Comparison of ENCODE assay signal across 20 cellular contexts in the genomic region with DNA sequence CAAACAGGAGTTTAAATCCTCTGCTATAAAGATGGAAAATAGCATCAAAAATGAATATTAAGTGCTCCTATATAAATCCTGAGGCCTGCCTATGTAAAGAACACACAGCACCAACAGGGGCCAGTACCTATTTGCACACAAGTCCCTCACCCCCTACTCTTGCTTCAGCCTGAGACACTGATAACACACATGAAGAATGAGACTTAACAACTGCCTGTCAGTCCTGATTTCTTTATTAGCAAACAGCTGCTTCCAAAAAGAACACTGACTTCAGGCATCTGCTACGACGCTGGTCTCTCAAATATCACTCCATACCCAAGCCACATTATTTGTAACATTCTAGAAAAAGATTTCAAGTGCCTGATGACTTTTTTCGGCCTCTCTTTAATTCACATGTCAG. TPM values are rescaled to one million over a fixed set of nuclear protein-coding genes. Genes with fewer than 3 reads are reported as not detected.
A peak's percentile ranks its signal among the peaks of the same experiment; 100 is the strongest.
DNase-seq lines count a peak whose midpoint lies in the region; ATAC-seq and TF ChIP-seq lines count a peak whose summit lies in the region.
"Had no signal": no experiment of that assay in that cellular context is flagged by ENCODE, and none has a peak within 500 bp of the region (broad histone marks: within the 10 kb centered on the region; RNA-seq: fewer than 3 reads in every experiment).

No MANE protein-coding gene starts in this region.

- intact Hi-C loops in body of pancreas (cut with DNase I): no loop called here

- H3K36me3 Mint-ChIP-seq in nephron progenitor cell (ENCODE audit: low read depth): peaks cover 31% of the 10 kb centered on the region
- no peaks in the 10 kb centered on the region for H3K36me3 Mint-ChIP-seq in activated T-cell treated with anti-CD3 and anti-CD28 coated beads, Interleukin-2, amount 50 U/mL, for 72 hours (ENCODE audit: insufficient read depth in 2 of 2)
- H3K36me3 Mint-ChIP-seq: natural killer cell treated with Interleukin-12 subunit alpha and Interleukin-12 subunit beta and Interleukin-15 and Interleukin-18, amount 100 ng/mL, for 72 hours had no signal

- 17 to 22% methylated on average over 3 of the region's 3 CpGs for WGBS in body of pancreas, 2 donors

- peak overlapping the region; percentile 56 to 85 (median 74) for H3K27ac ChIP-seq in body of pancreas

- no peaks in the 10 kb centered on the region for H3K27me3 ChIP-seq in body of pancreas
- H3K27me3 ChIP-seq: upper lobe of left lung had no signal

- no peaks in the 10 kb centered on the region for H3K36me3 ChIP-seq in body of pancreas (replicated peaks in 1 of 2; ENCODE audit: insufficient read depth in 1 of 2, low read depth in 2 of 2)
- H3K36me3 ChIP-seq: upper lobe of left lung had no signal

- H3K27me3 Mint-ChIP-seq in nephron progenitor cell (ENCODE audit: low read depth, poor library complexity): no peaks in the 10 kb centered on the region
- H3K27me3 Mint-ChIP-seq in activated T-cell treated with anti-CD3 and anti-CD28 coated beads, Interleukin-2, amount 50 U/mL, for 72 hours (ENCODE audit: low read depth): no peaks in the 10 kb centered on the region
- H3K27me3 Mint-ChIP-seq: activated CD4-positive, alpha-beta T cell treated with anti-CD3 and anti-CD28 coated beads, Interleukin-2, amount 10 ng/mL, durations not matched to agents 7 days and 5 days; natural killer cell treated with Interleukin-12 subunit alpha and Interleukin-12 subunit beta and Interleukin-15 and Interleukin-18, amount 100 ng/mL, for 72 hours; stimulated activated naive CD8-positive, alpha-beta T cell treated with anti-CD3 and anti-CD28 coated beads, Interleukin-15, Interleukin-2, amounts not matched to agents 100 ng/mL and 50 ng/mL, for 24 hours had no signal

- H3K27ac Mint-ChIP-seq in nephron progenitor cell: peak overlapping the region; percentile 63
- H3K27ac Mint-ChIP-seq in activated T-cell treated with anti-CD3 and anti-CD28 coated beads, Interleukin-2, amount 50 U/mL, for 72 hours: no peak overlapping the region
- H3K27ac Mint-ChIP-seq: activated CD4-positive, alpha-beta T cell treated with anti-CD3 and anti-CD28 coated beads, Interleukin-2, amount 10 ng/mL, durations not matched to agents 7 days and 5 days; natural killer cell treated with Interleukin-12 subunit alpha and Interleukin-12 subunit beta and Interleukin-15 and Interleukin-18, amount 100 ng/mL, for 72 hours; stimulated activated naive CD8-positive, alpha-beta T cell treated with anti-CD3 and anti-CD28 coated beads, Interleukin-15, Interleukin-2, amounts not matched to agents 100 ng/mL and 50 ng/mL, for 24 hours had no signal

- peaks cover 86% of the 10 kb centered on the region for H3K4me1 ChIP-seq in body of pancreas

- ATAC-seq in body of pancreas (no peak), HG02884 (IDR thresholded peaks at IDR 0.05; ENCODE audit: unreplicated experiment) (no peak)
- no peak for ATAC-seq in activated T-cell treated with anti-CD3 and anti-CD28 coated beads, Interleukin-2, amount 50 U/mL, for 72 hours (replicated peaks in 1 of 2)
- ATAC-seq: natural killer cell treated with Interleukin-12 subunit alpha and Interleukin-12 subunit beta and Interleukin-15 and Interleukin-18, amount 100 ng/mL, for 72 hours had no signal

- no peak overlapping the region for H3K4me3 Mint-ChIP-seq in nephron progenitor cell
- no peak overlapping the region for H3K4me3 Mint-ChIP-seq in activated T-cell treated with anti-CD3 and anti-CD28 coated beads, Interleukin-2, amount 50 U/mL, for 72 hours
- H3K4me3 Mint-ChIP-seq: activated CD4-positive, alpha-beta T cell treated with anti-CD3 and anti-CD28 coated beads, Interleukin-2, amount 10 ng/mL, durations not matched to agents 7 days and 5 days; natural killer cell treated with Interleukin-12 subunit alpha and Interleukin-12 subunit beta and Interleukin-15 and Interleukin-18, amount 100 ng/mL, for 72 hours; stimulated activated naive CD8-positive, alpha-beta T cell treated with anti-CD3 and anti-CD28 coated beads, Interleukin-15, Interleukin-2, amounts not matched to agents 100 ng/mL and 50 ng/mL, for 24 hours had no signal

- H3K9me3 Mint-ChIP-seq in nephron progenitor cell: peaks cover 7% of the 10 kb centered on the region
- H3K9me3 Mint-ChIP-seq in activated T-cell treated with anti-CD3 and anti-CD28 coated beads, Interleukin-2, amount 50 U/mL, for 72 hours: no peaks in the 10 kb centered on the region

- H3K4me3 ChIP-seq in body of pancreas: no peak overlapping the region
- H3K4me3 ChIP-seq: smooth muscle cell, upper lobe of left lung had no signal

- H3K4me1 Mint-ChIP-seq in nephron progenitor cell: peaks cover 65% of the 10 kb centered on the region
- no peaks in the 10 kb centered on the region for H3K4me1 Mint-ChIP-seq in activated T-cell treated with anti-CD3 and anti-CD28 coated beads, Interleukin-2, amount 50 U/mL, for 72 hours (ENCODE audit: low read depth)
- H3K4me1 Mint-ChIP-seq: activated CD4-positive, alpha-beta T cell treated with anti-CD3 and anti-CD28 coated beads, Interleukin-2, amount 10 ng/mL, durations not matched to agents 7 days and 5 days had no signal

- DNase-seq in DMS53 (lab: John Stamatoyannopoulos, UW): peak; percentile 53
- no peak for DNase-seq in DMS53 treated with DMSO at 0.1 percent for 48 hours (lab: John Stamatoyannopoulos, UW; ENCODE audit: unreplicated experiment)
- no peak for DNase-seq in body of pancreas
- no peak for DNase-seq in nephron progenitor cell
- DNase-seq in NCI-H2196 (lab: John Stamatoyannopoulos, UW; ENCODE audit: unreplicated experiment): no peak
- no peak for DNase-seq in activated T-cell treated with anti-CD3 and anti-CD28 coated beads, Interleukin-2, amount 50 U/mL, for 72 hours
- DNase-seq in activated effector memory CD4-positive, alpha-beta T cell treated with anti-CD3 and anti-CD28 coated beads, Interleukin-2, amount 50 U/mL, for 16 hours: no peak
- DNase-seq: activated CD4-positive, alpha-beta T cell treated with anti-CD3 and anti-CD28 coated beads, Interleukin-2, amount 10 ng/mL, durations not matched to agents 7 days and 5 days; activated CD8-positive, alpha-beta memory T cell treated with anti-CD3 and anti-CD28 coated beads, Interleukin-2, amount 50 U/mL, for 48 hours; activated effector memory CD4-positive, alpha-beta T cell treated with Interleukin-2 at 50 U/mL for 16 hours; mammary epithelial cell; NCI-H2171; SHP77 treated with DMSO at 0.1 percent for 48 hours; stimulated activated CD4-positive, alpha-beta T cell treated with anti-CD3 and anti-CD28 coated beads, Interleukin-2, amount 100 ng/mL, for 48 hours; T-helper 1 cell; upper lobe of left lung had no signal

- TF ChIP-seq CTCF in body of pancreas (IDR thresholded peaks at IDR 0.05) (no peak), nephron progenitor cell (IDR thresholded peaks at IDR 0.05) (no peak)

- TF ChIP-seq POLR2A in body of pancreas (IDR thresholded peaks at IDR 0.05): no peak

- H3K9me3 ChIP-seq in body of pancreas: no peaks in the 10 kb centered on the region
- H3K9me3 ChIP-seq: upper lobe of left lung had no signal

RNA-seq across cellular contexts. Expression of a gene that starts 55.5 kb away (rescaled TPM):
- total RNA-seq in body of pancreas: 100 to 1,000 TPM in 1 of 2 donors, 10 to 100 TPM in 1; 35.8 to 162 TPM
- under 1 TPM; 0.43 to 0.97 TPM for total RNA-seq in activated T-cell treated with anti-CD3 and anti-CD28 coated beads, Interleukin-2, amount 50 U/mL, for 72 hours
- total RNA-seq: natural killer cell treated with Interleukin-12 subunit alpha and Interleukin-12 subunit beta and Interleukin-15 and Interleukin-18, amount 100 ng/mL, for 72 hours had no signal

Comparison
In these comparisons a context has a peak if more than half of its experiments do, and no peak if none do; other contexts are left out.
1. RNA of a gene that starts 55.5 kb away (total RNA-seq): 35.8 to 162 TPM in body of pancreas; 0.43 to 0.97 TPM in activated T-cell treated with anti-CD3 and anti-CD28 coated beads, Interleukin-2, amount 50 U/mL, for 72 hours; every median in the first group is over 10 times any median in the second.